12 cellular contexts compared by ENCODE assay signal in the genomic region with DNA sequence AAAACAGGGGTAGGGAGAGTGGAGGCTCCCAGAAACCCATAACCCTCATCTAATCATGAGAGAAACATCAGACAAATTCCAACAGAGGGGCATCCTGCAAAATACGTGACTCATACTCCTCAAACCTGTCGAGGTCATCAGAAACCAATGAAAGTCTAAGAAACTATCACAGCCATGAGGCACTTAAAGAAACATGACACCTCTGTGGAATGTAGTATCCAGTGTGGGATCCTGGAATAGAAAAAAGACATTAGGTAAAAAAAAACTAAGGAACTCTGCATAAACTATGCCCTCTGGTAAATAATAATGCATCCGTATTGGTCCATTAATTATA. TPM values are rescaled to one million over a fixed set of nuclear protein-coding genes. Genes with fewer than 3 reads are reported as not detected.
A peak's percentile ranks its signal among the peaks of the same experiment; 100 is the strongest.
DNase-seq lines count a peak whose midpoint lies in the region; ATAC-seq, FAIRE-seq and TF ChIP-seq lines count a peak whose summit lies in the region.
"Had no signal": no experiment of that assay in that cellular context is flagged by ENCODE, and none has a peak within 500 bp of the region (broad histone marks: within the 10 kb centered on the region; RNA-seq: fewer than 3 reads in every experiment).

No MANE protein-coding gene starts in this region.

- H3K9me3 ChIP-seq in effector memory CD4-positive, alpha-beta T cell (ENCODE audit: control insufficient read depth, low read length): no peaks in the 10 kb centered on the region
- H3K9me3 ChIP-seq: Caco-2, prostate gland, testis had no signal

- H3K23ac ChIP-seq in mesendoderm (ENCODE audit: low read length): no peak overlapping the region

- H3K27ac ChIP-seq in cingulate gyrus (ENCODE audit: low read depth, low read length): peak overlapping the region; percentile 19
- peak overlapping the region; percentile 51 for H3K27ac ChIP-seq in mesendoderm (ENCODE audit: low read depth, low read length)
- H3K27ac ChIP-seq in effector memory CD4-positive, alpha-beta T cell (ENCODE audit: insufficient read depth, low read length, poor library complexity, severe bottlenecking): no peak overlapping the region
- H3K27ac ChIP-seq: HL-60, prostate gland had no signal

- H2BK5ac ChIP-seq in mesendoderm (ENCODE audit: low read length): no peak overlapping the region

- no peak for FAIRE-seq in GM19239 (lab: Jason Lieb, UNC)

- no peaks in the 10 kb centered on the region for H3K79me1 ChIP-seq in mesendoderm (ENCODE audit: low read length)

- no peak overlapping the region for H3K9ac ChIP-seq in mesendoderm (ENCODE audit: low read length)

- H2AK5ac ChIP-seq in mesendoderm (ENCODE audit: low read length): no peak overlapping the region

- TF ChIP-seq RAD21 in Ishikawa (IDR thresholded peaks at IDR 0.05; ENCODE audit: low read depth): no peak

- H4K8ac ChIP-seq in mesendoderm (ENCODE audit: low read depth, low read length): no peak overlapping the region

- H3K56ac ChIP-seq in mesendoderm (ENCODE audit: low read length): no peak overlapping the region

- no peak overlapping the region for H4K5ac ChIP-seq in mesendoderm (ENCODE audit: low read length)

- no peak overlapping the region for H2BK120ac ChIP-seq in mesendoderm (ENCODE audit: low read depth, low read length)

- no peak overlapping the region for H3K4me2 ChIP-seq in mesendoderm (ENCODE audit: low read length)

- ATAC-seq in GM21528 (IDR thresholded peaks at IDR 0.05; ENCODE audit: low FRiP score, unreplicated experiment): no peak

- H3K4ac ChIP-seq in mesendoderm (ENCODE audit: low read depth, low read length): no peak overlapping the region

- no peaks in the 10 kb centered on the region for H3K36me3 ChIP-seq in mesendoderm (ENCODE audit: control insufficient read depth, insufficient read depth, low read length)
- H3K36me3 ChIP-seq in effector memory CD4-positive, alpha-beta T cell (ENCODE audit: control insufficient read depth, insufficient read depth, low read length): no peaks in the 10 kb centered on the region
- H3K36me3 ChIP-seq: prostate gland had no signal

- DNase-seq in AG08395 (ENCODE audit: low spot score) (peak; percentile 55), mesendoderm (peak; percentile 96), SK-N-DZ (ENCODE audit: low spot score) (no peak), GM19239 (ENCODE audit: insufficient read length, low spot score) (no peak)
- no peak for DNase-seq in effector memory CD4-positive, alpha-beta T cell
- DNase-seq: testis had no signal

- no peak overlapping the region for H2BK15ac ChIP-seq in mesendoderm (replicated peaks; ENCODE audit: low read depth)

- no peaks in the 10 kb centered on the region for H3K79me2 ChIP-seq in mesendoderm (ENCODE audit: control insufficient read depth, insufficient read depth, low read length)

- H3K18ac ChIP-seq in mesendoderm (ENCODE audit: low read length): peak overlapping the region; percentile 8

- WGBS in mesendoderm (ENCODE audit: extremely low coverage, insufficient coverage, low lambda C conversion rate): no CpG with 5 or more reads among the region's 3 CpGs

- peaks cover 4% of the 10 kb centered on the region for H3K4me1 ChIP-seq in mesendoderm (ENCODE audit: control insufficient read depth, low read depth, low read length)
- no peaks in the 10 kb centered on the region for H3K4me1 ChIP-seq in effector memory CD4-positive, alpha-beta T cell (ENCODE audit: control insufficient read depth, insufficient read depth, low read length, poor library complexity, severe bottlenecking)
- H3K4me1 ChIP-seq: prostate gland, testis had no signal

- H3K4me3 ChIP-seq in mesendoderm (ENCODE audit: low read length): no peak overlapping the region
- H3K4me3 ChIP-seq in effector memory CD4-positive, alpha-beta T cell (ENCODE audit: insufficient read depth, low read depth, low read length, poor library complexity, severe bottlenecking): no peak overlapping the region
- H3K4me3 ChIP-seq: prostate gland, testis had no signal

- no peak for TF ChIP-seq EP300 in Ishikawa (IDR thresholded peaks at IDR 0.05; ENCODE audit: borderline replicate concordance)

- no peaks in the 10 kb centered on the region for H3K27me3 ChIP-seq in mesendoderm (ENCODE audit: insufficient read depth, low read length, poor library complexity)
- H3K27me3 ChIP-seq in effector memory CD4-positive, alpha-beta T cell (replicated peaks; ENCODE audit: control insufficient read depth, insufficient read depth, low read length, poor library complexity, severe bottlenecking): no peaks in the 10 kb centered on the region
- H3K27me3 ChIP-seq: testis had no signal

TF ChIP-seq in Ishikawa, 13 proteins besides CTCF, POLR2A, EP300 and RAD21:
- TF ChIP-seq NFIC (IDR thresholded peaks at IDR 0.05) (no peak), TEAD4 (IDR thresholded peaks at IDR 0.05) (peak; percentile 63; the same call in 1 of the 2 replicates), TCF12 (IDR thresholded peaks at IDR 0.05; ENCODE audit: low read depth) (no peak), CEBPB (IDR thresholded peaks at IDR 0.05) (no peak), YY1 (IDR thresholded peaks at IDR 0.05; ENCODE audit: low read depth) (no peak), ZBTB7A (IDR thresholded peaks at IDR 0.05; ENCODE audit: low read depth) (no peak)
- TF ChIP-seq, protein P1, sequence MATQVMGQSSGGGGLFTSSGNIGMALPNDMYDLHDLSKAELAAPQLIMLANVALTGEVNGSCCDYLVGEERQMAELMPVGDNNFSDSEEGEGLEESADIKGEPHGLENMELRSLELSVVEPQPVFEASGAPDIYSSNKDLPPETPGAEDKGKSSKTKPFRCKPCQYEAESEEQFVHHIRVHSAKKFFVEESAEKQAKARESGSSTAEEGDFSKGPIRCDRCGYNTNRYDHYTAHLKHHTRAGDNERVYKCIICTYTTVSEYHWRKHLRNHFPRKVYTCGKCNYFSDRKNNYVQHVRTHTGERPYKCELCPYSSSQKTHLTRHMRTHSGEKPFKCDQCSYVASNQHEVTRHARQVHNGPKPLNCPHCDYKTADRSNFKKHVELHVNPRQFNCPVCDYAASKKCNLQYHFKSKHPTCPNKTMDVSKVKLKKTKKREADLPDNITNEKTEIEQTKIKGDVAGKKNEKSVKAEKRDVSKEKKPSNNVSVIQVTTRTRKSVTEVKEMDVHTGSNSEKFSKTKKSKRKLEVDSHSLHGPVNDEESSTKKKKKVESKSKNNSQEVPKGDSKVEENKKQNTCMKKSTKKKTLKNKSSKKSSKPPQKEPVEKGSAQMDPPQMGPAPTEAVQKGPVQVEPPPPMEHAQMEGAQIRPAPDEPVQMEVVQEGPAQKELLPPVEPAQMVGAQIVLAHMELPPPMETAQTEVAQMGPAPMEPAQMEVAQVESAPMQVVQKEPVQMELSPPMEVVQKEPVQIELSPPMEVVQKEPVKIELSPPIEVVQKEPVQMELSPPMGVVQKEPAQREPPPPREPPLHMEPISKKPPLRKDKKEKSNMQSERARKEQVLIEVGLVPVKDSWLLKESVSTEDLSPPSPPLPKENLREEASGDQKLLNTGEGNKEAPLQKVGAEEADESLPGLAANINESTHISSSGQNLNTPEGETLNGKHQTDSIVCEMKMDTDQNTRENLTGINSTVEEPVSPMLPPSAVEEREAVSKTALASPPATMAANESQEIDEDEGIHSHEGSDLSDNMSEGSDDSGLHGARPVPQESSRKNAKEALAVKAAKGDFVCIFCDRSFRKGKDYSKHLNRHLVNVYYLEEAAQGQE (IDR thresholded peaks at IDR 0.05; ENCODE audit: low read depth): no peak
- TF ChIP-seq, protein P2, sequence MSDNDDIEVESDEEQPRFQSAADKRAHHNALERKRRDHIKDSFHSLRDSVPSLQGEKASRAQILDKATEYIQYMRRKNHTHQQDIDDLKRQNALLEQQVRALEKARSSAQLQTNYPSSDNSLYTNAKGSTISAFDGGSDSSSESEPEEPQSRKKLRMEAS (IDR thresholded peaks at IDR 0.05): peak; percentile 43; the same call in 1 of the 2 replicates

RNA-seq across cellular contexts. Expression of a gene that starts 16.4 kb away (rescaled TPM):
- 0.06 TPM for polyA plus RNA-seq in mesendoderm (2013, experiment 1 of 2)
- 0.07 TPM for polyA plus RNA-seq in mesendoderm (2013, experiment 2 of 2)
- not detected in 2 replicates for polyA plus RNA-seq in SK-N-DZ (2014; cell fraction: cytosol; rRNA removed)
- polyA plus RNA-seq in SK-N-DZ (2014; cell fraction: nucleus; rRNA removed): not detected in 2 replicates

RNA-seq across cellular contexts. Expression of a gene that starts 44.2 kb away (rescaled TPM):
- 0.10 TPM for polyA plus RNA-seq in mesendoderm (2013, experiment 1 of 2)
- polyA plus RNA-seq in mesendoderm (2013, experiment 2 of 2): 0.06 TPM
- not detected in 2 replicates for polyA plus RNA-seq in SK-N-DZ (2014; cell fraction: cytosol; rRNA removed)
- polyA plus RNA-seq in SK-N-DZ (2014; cell fraction: nucleus; rRNA removed): not detected in 2 replicates

Comparison
In these comparisons a context has a peak if more than half of its experiments do, and no peak if none do; other contexts are left out.
1. DNase-seq: peak in AG08395 (single experiment) and mesendoderm (single experiment); none in SK-N-DZ (single experiment), GM19239 (single experiment) and effector memory CD4-positive, alpha-beta T cell (0 of 3).